8 cellular contexts compared by ENCODE assay signal in the genomic region with DNA sequence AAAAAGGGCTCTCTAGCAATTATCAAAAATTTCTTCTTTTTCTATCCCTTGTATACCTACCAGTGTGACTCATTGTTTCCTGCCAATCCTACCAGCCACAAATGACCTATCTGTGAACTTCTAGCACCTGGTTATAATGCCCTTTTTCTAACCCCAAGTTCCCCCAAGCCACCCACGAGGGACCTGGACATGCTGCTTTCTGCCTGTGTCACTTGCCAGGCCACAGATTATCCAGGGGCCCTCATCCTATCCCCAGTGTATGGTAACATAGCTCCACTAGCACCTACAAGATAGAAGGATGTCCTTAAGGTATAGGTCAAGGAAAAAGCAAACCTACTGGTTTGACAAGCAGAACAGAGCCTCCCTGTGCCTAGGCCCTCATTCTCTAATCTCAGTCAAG. TPM values are rescaled to one million over a fixed set of nuclear protein-coding genes. Genes with fewer than 3 reads are reported as not detected.
A peak's percentile ranks its signal among the peaks of the same experiment; 100 is the strongest.
DNase-seq lines count a peak whose midpoint lies in the region; ATAC-seq and TF ChIP-seq lines count a peak whose summit lies in the region.

No MANE protein-coding gene starts in this region.

- peak; percentile 42 for ATAC-seq in HG02763 (IDR thresholded peaks at IDR 0.05; ENCODE audit: unreplicated experiment)
- ATAC-seq in GM18873 (IDR thresholded peaks at IDR 0.05; ENCODE audit: low FRiP score, unreplicated experiment) = no peak

- peak; percentile 54 for DNase-seq in Calu3
- peak; percentile 74 for DNase-seq in activated CD4-positive, alpha-beta T cell treated with anti-CD3 and anti-CD28 coated beads, Interleukin-2, amount 10 ng/mL, durations not matched to agents 24 days and 14 days
- peak; percentile 36 to 46 (median 44) for DNase-seq in immature natural killer cell
- no peak for DNase-seq in NCI-H1694 treated with DMSO at 0.1 percent for 48 hours (lab: John Stamatoyannopoulos, UW)
- no peak for DNase-seq in dorsolateral prefrontal cortex
- no peak for DNase-seq in GM19240 (ENCODE audit: insufficient read length, low spot score)

- H3K9me3 Mint-ChIP-seq in Calu3 (ENCODE audit: low read depth, unreplicated experiment) (peaks cover 3% of the 10 kb centered on the region), immature natural killer cell (no peaks in the 10 kb centered on the region)
- H3K9me3 Mint-ChIP-seq in activated CD4-positive, alpha-beta T cell treated with anti-CD3 and anti-CD28 coated beads, Interleukin-2, amount 10 ng/mL, durations not matched to agents 24 days and 14 days = peaks cover 11% of the 10 kb centered on the region

- intact Hi-C loops in Calu3 (cut with micrococcal nuclease; ENCODE audit: unreplicated experiment) = no loop called here
- intact Hi-C loops in activated CD4-positive, alpha-beta T cell treated with anti-CD3 and anti-CD28 coated beads, Interleukin-2, amount 10 ng/mL, durations not matched to agents 24 days and 14 days (cut with micrococcal nuclease) = loop anchor here (1.0 to 2.0 kb wide), 2 partner anchors 9 to 16 kb away; no protein-coding TSS in a partner anchor
- intact Hi-C loops in dorsolateral prefrontal cortex (cut with DNase I) = no loop called here

- H3K4me1 Mint-ChIP-seq in Calu3 (ENCODE audit: low read depth, unreplicated experiment) (peaks cover 13% of the 10 kb centered on the region), immature natural killer cell (peaks cover 0 to 7% of the 10 kb centered on the region in 2 donors)
- peaks cover 31% of the 10 kb centered on the region for H3K4me1 Mint-ChIP-seq in activated CD4-positive, alpha-beta T cell treated with anti-CD3 and anti-CD28 coated beads, Interleukin-2, amount 10 ng/mL, durations not matched to agents 24 days and 14 days

- H3K27ac Mint-ChIP-seq in Calu3 (ENCODE audit: unreplicated experiment) (no peak overlapping the region), immature natural killer cell (peak overlapping the region in 4 of 6 donors; percentile 79 to 88 (median 86))
- peak overlapping the region; percentile 86 for H3K27ac Mint-ChIP-seq in activated CD4-positive, alpha-beta T cell treated with anti-CD3 and anti-CD28 coated beads, Interleukin-2, amount 10 ng/mL, durations not matched to agents 24 days and 14 days

- no peaks in the 10 kb centered on the region for H3K27me3 ChIP-seq in dorsolateral prefrontal cortex

- CTCF ChIA-PET in Calu3 (lab: Charles Lee) = no interaction called here

- H3K4me3 Mint-ChIP-seq in Calu3 (ENCODE audit: low read depth, unreplicated experiment) = peak overlapping the region; percentile 52
- H3K4me3 Mint-ChIP-seq in activated CD4-positive, alpha-beta T cell treated with anti-CD3 and anti-CD28 coated beads, Interleukin-2, amount 10 ng/mL, durations not matched to agents 24 days and 14 days = peak overlapping the region; percentile 60
- H3K4me3 Mint-ChIP-seq in immature natural killer cell = peak overlapping the region; percentile 10 to 68 (median 52)

- no peak for TF ChIP-seq CTCF in Calu3 (IDR thresholded peaks at IDR 0.05; ENCODE audit: unreplicated experiment)
- no peak for TF ChIP-seq CTCF in dorsolateral prefrontal cortex (IDR thresholded peaks at IDR 0.05 in 54 of 56, conservative IDR thresholded peaks at IDR 0.05 in 2 of 56; ENCODE audit: low read depth in 1 of 56, partially characterized antibody in 56 of 56)

- H3K36me3 Mint-ChIP-seq in Calu3 (ENCODE audit: insufficient read depth, unreplicated experiment) (peaks cover 7% of the 10 kb centered on the region), immature natural killer cell (peaks cover 0 to 4% (median 0%) of the 10 kb centered on the region in 3 donors)
- H3K36me3 Mint-ChIP-seq in activated CD4-positive, alpha-beta T cell treated with anti-CD3 and anti-CD28 coated beads, Interleukin-2, amount 10 ng/mL, durations not matched to agents 24 days and 14 days (ENCODE audit: low read depth) = peaks cover 43% of the 10 kb centered on the region

- H3K27me3 Mint-ChIP-seq in Calu3 (ENCODE audit: unreplicated experiment) (no peaks in the 10 kb centered on the region), immature natural killer cell (ENCODE audit: low read depth in 3 of 3) (peaks cover 0 to 1% (median 0%) of the 10 kb centered on the region in 3 donors)
- no peaks in the 10 kb centered on the region for H3K27me3 Mint-ChIP-seq in activated CD4-positive, alpha-beta T cell treated with anti-CD3 and anti-CD28 coated beads, Interleukin-2, amount 10 ng/mL, durations not matched to agents 24 days and 14 days

- BruUV-seq in Calu3 (replicated peaks; lab: Mats Ljungman, UMichigan) = no TSS peak

- H3K27ac ChIP-seq in dorsolateral prefrontal cortex = no peak overlapping the region

- no peak overlapping the region for H3K4me3 ChIP-seq in dorsolateral prefrontal cortex

RNA-seq across cellular contexts. Expression of a gene that starts 26.8 kb away (rescaled TPM):
- 46.7 and 60.1 TPM in 2 replicates for total RNA-seq in Calu3 (2022)
- 81.7 and 86.0 TPM in 2 replicates for total RNA-seq in activated CD4-positive, alpha-beta T cell treated with anti-CD3 and anti-CD28 coated beads, Interleukin-2, amount 10 ng/mL, durations not matched to agents 24 days and 14 days
- 100 to 1,000 TPM in 1 of 3 donors, 10 to 100 TPM in 2; 23.1 to 121 (median 38.2) TPM for polyA plus RNA-seq in immature natural killer cell
- 100 to 1,000 TPM in 119 of 120 experiments, 10 to 100 TPM in 1; 97.4 to 260 (median 192) TPM for total RNA-seq in dorsolateral prefrontal cortex

Comparison
In these comparisons a context has a peak if more than half of its experiments do, and no peak if none do; other contexts are left out.
1. DNase-seq: peak in Calu3 (single experiment), activated CD4-positive, alpha-beta T cell treated with anti-CD3 and anti-CD28 coated beads, Interleukin-2, amount 10 ng/mL, durations not matched to agents 24 days and 14 days (single experiment) and immature natural killer cell (3 of 3); none in NCI-H1694 treated with DMSO at 0.1 percent for 48 hours (single experiment), dorsolateral prefrontal cortex (0 of 10) and GM19240 (single experiment).
2. Peak in every context shown above with its lines, with median percentiles within 50 percentile points of each other: H3K4me3 Mint-ChIP-seq.